Comparison of ENCODE assay signal across 18 cellular contexts in genomic region chr20:49507741-49508434, GRCh38. TPM values are rescaled to one million over a fixed set of nuclear protein-coding genes. Genes with fewer than 3 reads are reported as not detected.
DNase-seq lines count a peak whose midpoint lies in the region; FAIRE-seq and TF ChIP-seq lines count a peak whose summit lies in the region.
"Had no signal": no experiment of that assay in that cellular context is flagged by ENCODE, and none has a peak within 500 bp of the region (broad histone marks: within the 10 kb centered on the region; RNA-seq: fewer than 3 reads in every experiment).

No MANE protein-coding gene starts in this region.

- H3K9me1 ChIP-seq in keratinocyte (ENCODE audit: control insufficient read depth, extremely low read depth, insufficient read depth, low read length), result peaks cover 2% of the 10 kb centered on the region

- POLR2A ChIA-PET in MCF 10A (lab: Yijun Ruan, JAX), result interaction anchor here (0.7 to 2.8 kb wide), 9 partner anchors 22 to 439 kb away, joined by 3 to 10 read pairs (median 4); partner anchors contain the start of gene DDX27
- POLR2A ChIA-PET in RWPE1 (lab: Yijun Ruan, JAX; ENCODE audit: low non-redundant PET), result interaction anchor here (0.7 kb wide), 1 partner anchor 153 kb away, joined by 3 read pairs; no protein-coding TSS in a partner anchor
- POLR2A ChIA-PET in GM10248 (lab: Yijun Ruan, JAX), result no interaction called here

- peaks cover 16% of the 10 kb centered on the region for H3K4me1 Mint-ChIP-seq in MCF 10A (ENCODE audit: insufficient read depth, unreplicated experiment)

- peaks cover 2% of the 10 kb centered on the region for H3K27me3 ChIP-seq in mammary epithelial cell (ENCODE audit: insufficient read depth, low read length)
- peaks cover 18% of the 10 kb centered on the region for H3K27me3 ChIP-seq in keratinocyte (ENCODE audit: control insufficient read depth, extremely low read depth, insufficient read depth, low read length)
- H3K27me3 ChIP-seq: right atrium auricular region, vagina had no signal

- H3K9me3 ChIP-seq in mammary epithelial cell (replicated peaks; ENCODE audit: insufficient read depth, low read length) (no peaks in the 10 kb centered on the region), keratinocyte (ENCODE audit: control insufficient read depth, low read depth, low read length) (no peaks in the 10 kb centered on the region)
- H3K9me3 ChIP-seq: neutrophil, right atrium auricular region, vagina had no signal

- no peak overlapping the region for H2AFZ ChIP-seq in mammary epithelial cell (ENCODE audit: low read depth, low read length)
- peak overlapping the region; percentile 82 for H2AFZ ChIP-seq in keratinocyte (ENCODE audit: control insufficient read depth, low read length)

- H3K36me3 Mint-ChIP-seq in MCF 10A (ENCODE audit: insufficient read depth, unreplicated experiment), result no peaks in the 10 kb centered on the region
- H3K36me3 Mint-ChIP-seq: CD8-positive, alpha-beta memory T cell had no signal

- H4K20me1 ChIP-seq in mammary epithelial cell (ENCODE audit: insufficient read depth, low read length) (no peaks in the 10 kb centered on the region), keratinocyte (ENCODE audit: control insufficient read depth, extremely low read depth, insufficient read depth, low read length) (no peaks in the 10 kb centered on the region)

- intact Hi-C loops in MCF 10A (cut with micrococcal nuclease) (loop anchor here (1.0 kb wide), 2 partner anchors 24 to 174 kb away; no protein-coding TSS in a partner anchor), mammary epithelial cell (cut with micrococcal nuclease) (loop anchor here (1.0 kb wide), 2 partner anchors 24 to 174 kb away; no protein-coding TSS in a partner anchor)

- DNase-seq in MCF 10A (ENCODE audit: unreplicated experiment), result peak; percentile 22
- DNase-seq in mammary epithelial cell, result no peak
- DNase-seq in RWPE1 (ENCODE audit: low spot score), result peak; percentile 72
- no peak for DNase-seq in keratinocyte (ENCODE audit: low read depth, low spot score)
- DNase-seq in amniotic stem cell (lab: John Stamatoyannopoulos, UW), result no peak
- DNase-seq in NCI-H1436 treated with DMSO at 0.1 percent for 48 hours (lab: John Stamatoyannopoulos, UW), result no peak
- DNase-seq in GM10248 (ENCODE audit: extremely low spot score), result no peak
- no peak for DNase-seq in NCI-H1436 (lab: John Stamatoyannopoulos, UW)
- DNase-seq: effector memory CD4-positive, alpha-beta T cell; islet precursor cell; stimulated activated CD4-positive, alpha-beta T cell treated with anti-CD3 and anti-CD28 coated beads, Interleukin-1b, Interleukin-23, amount 100 ng/mL, for 48 hours; T-helper 17 cell had no signal

- FAIRE-seq in keratinocyte (lab: Jason Lieb, UNC), result peak; percentile 79

- 61% methylated on average over 7 of the region's 21 CpGs for WGBS in mammary epithelial cell (ENCODE audit: low coverage, missing lambda C conversion rate)

- H3K27ac Mint-ChIP-seq in MCF 10A (ENCODE audit: low read depth, unreplicated experiment), result no peak overlapping the region
- H3K27ac Mint-ChIP-seq: activated T-helper 2 cell treated with anti-CD3 and anti-CD28 coated beads, Interferon-gamma antibody, Interleukin-2, Interleukin-4, amounts not matched to agents 10 μg/mL and 5 μg/mL and 100 μg/mL, durations not matched to agents 14 hours and 24 hours and 36 hours; CD8-positive, alpha-beta memory T cell; T-helper 17 cell had no signal

- no peak for TF ChIP-seq CTCF in MCF 10A (IDR thresholded peaks at IDR 0.05; ENCODE audit: unreplicated experiment)
- TF ChIP-seq CTCF in mammary epithelial cell (conservative IDR thresholded peaks at IDR 0.05 in 1 of 2, IDR thresholded peaks at IDR 0.05 in 1 of 2; ENCODE audit: extremely low read depth in 1 of 2, insufficient read depth in 1 of 2, low read depth in 1 of 2, low read length in 2 of 2), result no peak
- TF ChIP-seq CTCF in RWPE1 (conservative IDR thresholded peaks at IDR 0.05; ENCODE audit: low read depth), result no peak
- TF ChIP-seq CTCF in keratinocyte (optimal IDR thresholded peaks at IDR 0.05 in 1 of 3, IDR thresholded peaks at IDR 0.05 in 1 of 3, conservative IDR thresholded peaks at IDR 0.05 in 1 of 3; ENCODE audit: extremely low read depth in 1 of 3, insufficient read depth in 2 of 3, low read length in 3 of 3), result no peak
- no peak for TF ChIP-seq CTCF in GM10248 (IDR thresholded peaks at IDR 0.05; ENCODE audit: control extremely low read depth, extremely low read depth, low read depth, missing control alignments)

- H3K4me1 ChIP-seq in mammary epithelial cell (ENCODE audit: insufficient read depth, low read length) (no peaks in the 10 kb centered on the region), keratinocyte (ENCODE audit: control insufficient read depth, extremely low read depth, insufficient read depth, low read length) (peaks cover 14% of the 10 kb centered on the region)

- no peak overlapping the region for H3K4me3 ChIP-seq in mammary epithelial cell (replicated peaks in 1 of 3; ENCODE audit: insufficient read depth in 1 of 3, low read depth in 2 of 3, low read length in 3 of 3)
- H3K4me3 ChIP-seq in keratinocyte (ENCODE audit: control insufficient read depth in 2 of 3, extremely low read depth in 1 of 3, insufficient read depth in 2 of 3, low read depth in 1 of 3, low read length in 3 of 3), result no peak overlapping the region
- H3K4me3 ChIP-seq: right atrium auricular region, vagina had no signal

- H3K36me3 ChIP-seq in mammary epithelial cell (ENCODE audit: insufficient read depth, low read length) (no peaks in the 10 kb centered on the region), keratinocyte (ENCODE audit: control insufficient read depth in 2 of 2, extremely low read depth in 1 of 2, insufficient read depth in 2 of 2, low read length in 2 of 2) (no peaks in the 10 kb centered on the region)
- H3K36me3 ChIP-seq: neutrophil had no signal

- H3K27me3 Mint-ChIP-seq in MCF 10A (ENCODE audit: insufficient read depth, unreplicated experiment), result no peaks in the 10 kb centered on the region

- H3K27ac ChIP-seq in mammary epithelial cell (ENCODE audit: insufficient read depth, low read depth, low read length) (no peak overlapping the region), RWPE1 (peak overlapping the region; percentile 66), keratinocyte (ENCODE audit: control insufficient read depth, insufficient read depth, low read length) (no peak overlapping the region)
- H3K27ac ChIP-seq: neutrophil, right atrium auricular region, vagina had no signal

- H3K4me3 Mint-ChIP-seq in MCF 10A (ENCODE audit: unreplicated experiment), result no peak overlapping the region
- H3K4me3 Mint-ChIP-seq: T-helper 17 cell had no signal

- in situ Hi-C loops in mammary epithelial cell (cut with MboI; ENCODE audit: low sequenced_read_pairs in 2 of 2), result no loop called here

- CTCF ChIA-PET in MCF 10A (lab: Yijun Ruan, JAX), result interaction anchor here (0.6 to 15.0 kb wide), 36 partner anchors 9 to 384 kb away, joined by 3 to 237 read pairs (median 4); partner anchors contain the start of gene KCNB1
- CTCF ChIA-PET in mammary epithelial cell (lab: Charles Lee; ENCODE audit: low non-redundant PET), result no interaction called here
- CTCF ChIA-PET in RWPE1 (lab: Yijun Ruan, JAX), result interaction anchor here (0.6 to 5.7 kb wide), 17 partner anchors 8 to 1244 kb away, joined by 3 to 58 read pairs (median 4); partner anchors contain the start of genes KCNB1 and SPATA2
- CTCF ChIA-PET in GM10248 (lab: Yijun Ruan, JAX), result interaction anchor here (0.6 to 3.0 kb wide), 10 partner anchors 8 to 176 kb away, joined by 3 to 9 read pairs (median 4); no protein-coding TSS in a partner anchor

- no peaks in the 10 kb centered on the region for H3K9me3 Mint-ChIP-seq in MCF 10A (ENCODE audit: unreplicated experiment)
- H3K9me3 Mint-ChIP-seq: activated T-helper 2 cell treated with anti-CD3 and anti-CD28 coated beads, Interferon-gamma antibody, Interleukin-2, Interleukin-4, amounts not matched to agents 10 μg/mL and 5 μg/mL and 100 μg/mL, durations not matched to agents 14 hours and 24 hours and 36 hours; CD8-positive, alpha-beta memory T cell had no signal

- dilution Hi-C loops in mammary epithelial cell (cut with HindIII; ENCODE audit: low sequenced_read_pairs), result no loop called here
- dilution Hi-C loops in keratinocyte (cut with MboI; ENCODE audit: extremely low pct_ligation_motif_present, low sequenced_read_pairs), result no loop called here

- H3K79me2 ChIP-seq in mammary epithelial cell (ENCODE audit: insufficient read depth, low read length) (no peaks in the 10 kb centered on the region), keratinocyte (ENCODE audit: control insufficient read depth, insufficient read depth, low read length) (no peaks in the 10 kb centered on the region)

- H3K4me2 ChIP-seq in mammary epithelial cell (ENCODE audit: insufficient read depth, low read depth, low read length) (no peak overlapping the region), keratinocyte (ENCODE audit: control insufficient read depth, extremely low read depth, insufficient read depth, low read depth, low read length) (peak overlapping the region; percentile 73)

- no TSS peak for BruUV-seq in MCF 10A (replicated peaks; lab: Mats Ljungman, UMichigan)
- no TSS peak for BruUV-seq in mammary epithelial cell (replicated peaks; lab: Mats Ljungman, UMichigan)

- H3K9ac ChIP-seq in mammary epithelial cell (ENCODE audit: insufficient read depth, low read length) (no peak overlapping the region), keratinocyte (ENCODE audit: control insufficient read depth, extremely low read depth, insufficient read depth, low read length) (no peak overlapping the region)

RNA-seq across cellular contexts. Expression of gene KCNB1, which starts 25.4 kb away (rescaled TPM):
- total RNA-seq in MCF 10A (2022) (2.8 and 3.0 TPM in 2 replicates), mammary epithelial cell (under 1 TPM in 1 of 2 donors, not detected in 1; 0.17 TPM)
- polyA plus RNA-seq in mammary epithelial cell (0.01 TPM), keratinocyte (0.03 TPM in 1 of 3 replicates, not detected in the others)
- polyA minus RNA-seq in mammary epithelial cell (not detected), keratinocyte (0.03 TPM in 1 of 3 replicates, not detected in the others)
- polyA plus RNA-seq in keratinocyte (2011; ENCODE audit: low read depth), result not detected
- 0.01 and 0.02 TPM in 2 replicates for polyA plus RNA-seq in keratinocyte (2011; cell fraction: cytosol; rRNA removed)
- 0.06 and 0.09 TPM in 2 replicates for polyA plus RNA-seq in keratinocyte (2011; cell fraction: nucleus; rRNA removed)
- polyA plus RNA-seq in keratinocyte (2012; ENCODE audit: low replicate concordance), result 0.03 and 0.52 TPM in 2 replicates
- polyA minus RNA-seq in keratinocyte (2011; cell fraction: cytosol; rRNA and poly(A)+ RNA removed), result not detected
- polyA minus RNA-seq in keratinocyte (2011; cell fraction: nucleus; rRNA and poly(A)+ RNA removed), result 0.11 TPM in 1 of 2 replicates, not detected in the other
- total RNA-seq: M059J had no signal
- polyA plus RNA-seq: CD8-positive, alpha-beta memory T cell had no signal

Comparison
In these comparisons a context has a peak if more than half of its experiments do, and no peak if none do; other contexts are left out.
1. DNase-seq: peak in MCF 10A (single experiment) and RWPE1 (single experiment); none in mammary epithelial cell (single experiment), keratinocyte (single experiment), amniotic stem cell (single experiment), NCI-H1436 treated with DMSO at 0.1 percent for 48 hours (single experiment), GM10248 (single experiment) and NCI-H1436 (single experiment).